ENCODE assay signal across 8 cellular contexts in genomic region chr16:30065112-30065942, GRCh38. TPM values are rescaled to one million over a fixed set of nuclear protein-coding genes. Genes with fewer than 3 reads are reported as not detected.
DNase-seq lines count a peak whose midpoint lies in the region; ATAC-seq, FAIRE-seq and TF ChIP-seq lines count a peak whose summit lies in the region.

ALDOA (plus strand) TSS chr16:30065760; CDS start chr16:30066898, 1,138 bp downstream.

- DNase-seq in A673 (ENCODE audit: low spot score): peak; percentile 99
- peak; percentile 95 for DNase-seq in NCI-H2196 treated with DMSO at 0.1 percent for 48 hours (lab: John Stamatoyannopoulos, UW; ENCODE audit: unreplicated experiment)
- DNase-seq in breast epithelium (ENCODE audit: low spot score in 2 of 2): peak; percentile 97 to 98
- peak; percentile 97 for DNase-seq in small intestine

- POLR2A ChIA-PET in A673 (lab: Charles Lee; ENCODE audit: low non-redundant PET): interaction anchor here (0.6 to 0.7 kb wide), 2 partner anchors 26 to 1077 kb away, joined by 3 read pairs; partner anchors contain the start of gene TBX6

- intact Hi-C loops in A673 (cut with micrococcal nuclease; ENCODE audit: unreplicated experiment) (loop anchor here (10.0 kb wide), 1 partner anchor 629 kb away; the partner anchor contains the start of gene SRCAP), breast epithelium (cut with DNase I; ENCODE audit: low total_unique reads) (no loop called here)

- TF ChIP-seq CTCF in A673 (conservative IDR thresholded peaks at IDR 0.05; ENCODE audit: low read depth, low read length): no peak
- no peak for TF ChIP-seq CTCF in VCaP (conservative IDR thresholded peaks at IDR 0.05)
- peak in 1 of 3 donors; percentile 8 for TF ChIP-seq CTCF in breast epithelium (IDR thresholded peaks at IDR 0.05)

- CTCF ChIA-PET in A673 (lab: Charles Lee): no interaction called here

- H3K27ac ChIP-seq in A673 (ENCODE audit: low read depth, low read length, poor library complexity, severe bottlenecking) (peak within 1 kb of the TSS; percentile 97), VCaP (peak within 1 kb of the TSS; percentile 93), breast epithelium (peak within 1 kb of the TSS; percentile 93 to 98), iPS-20b (ENCODE audit: low read length) (peak within 1 kb of the TSS; percentile 93), small intestine (ENCODE audit: low read depth in 1 of 2, low read length in 1 of 2) (peak within 1 kb of the TSS; percentile 93 to 99)

- H3K9ac ChIP-seq in iPS-20b (ENCODE audit: low read depth, low read length): peak within 1 kb of the TSS; percentile 97

- H3K4me3 ChIP-seq in A673 (ENCODE audit: low read depth, low read length, poor library complexity, severe bottlenecking): peak within 1 kb of the TSS; percentile 85
- H3K4me3 ChIP-seq in breast epithelium: peak within 1 kb of the TSS; percentile 87 to 97 (median 95)
- H3K4me3 ChIP-seq in iPS-20b (ENCODE audit: low read length): peak within 1 kb of the TSS; percentile 97
- peak within 1 kb of the TSS; percentile 85 to 92 for H3K4me3 ChIP-seq in small intestine (ENCODE audit: low read depth in 1 of 2, low read length in 2 of 2)

- peaks cover 47% of the 10 kb centered on the region for H3K4me1 ChIP-seq in A673 (ENCODE audit: insufficient read depth, low read length, poor library complexity, severe bottlenecking)
- peaks cover 13 to 17% of the 10 kb centered on the region in 2 donors for H3K4me1 ChIP-seq in breast epithelium
- peaks cover 11% of the 10 kb centered on the region; the same call in 1 of the 2 replicates for H3K4me1 ChIP-seq in iPS-20b (ENCODE audit: insufficient read depth, low read length)
- peaks cover 0 to 6% of the 10 kb centered on the region in 2 donors for H3K4me1 ChIP-seq in small intestine (ENCODE audit: control insufficient read depth in 2 of 2, insufficient read depth in 1 of 2, low read depth in 1 of 2, low read length in 1 of 2)

- peak; percentile 98 for TF ChIP-seq POLR2A in breast epithelium (IDR thresholded peaks at IDR 0.05)

- H3K27me3 ChIP-seq in A673 (replicated peaks; ENCODE audit: insufficient read depth, low read depth, low read length, poor library complexity): no peaks in the 10 kb centered on the region
- H3K27me3 ChIP-seq in breast epithelium: no peaks in the 10 kb centered on the region
- H3K27me3 ChIP-seq in iPS-20b (ENCODE audit: insufficient read depth, low read length): no peaks in the 10 kb centered on the region
- no peaks in the 10 kb centered on the region for H3K27me3 ChIP-seq in small intestine (ENCODE audit: control insufficient read depth in 2 of 2, insufficient read depth in 2 of 2, low read length in 2 of 2)

- TSS peak; percentile 85 for BruUV-seq in A673 (replicated peaks; lab: Mats Ljungman, UMichigan)

- ATAC-seq in GM18868 (IDR thresholded peaks at IDR 0.05; ENCODE audit: unreplicated experiment): peak; percentile 79
- peak; percentile 74 for ATAC-seq in HG03108 (IDR thresholded peaks at IDR 0.05; ENCODE audit: unreplicated experiment)

- FAIRE-seq in small intestine (lab: Jason Lieb, UNC): no peak

- H3K36me3 ChIP-seq in A673 (ENCODE audit: insufficient read depth, low read length, poor library complexity, severe bottlenecking) (peaks cover 41% of the 10 kb centered on the region), breast epithelium (peaks cover 13% of the 10 kb centered on the region), iPS-20b (ENCODE audit: insufficient read depth, low read depth, low read length) (peaks cover 37% of the 10 kb centered on the region), small intestine (ENCODE audit: control insufficient read depth in 2 of 2, insufficient read depth in 2 of 2, low read length in 2 of 2) (peaks cover 15 to 24% of the 10 kb centered on the region in 2 donors)

- H3K9me3 ChIP-seq in A673 (ENCODE audit: low read depth, low read length, poor library complexity, severe bottlenecking): no peaks in the 10 kb centered on the region
- no peaks in the 10 kb centered on the region for H3K9me3 ChIP-seq in breast epithelium
- H3K9me3 ChIP-seq in iPS-20b (ENCODE audit: insufficient read depth, low read depth, low read length): no peaks in the 10 kb centered on the region
- no peaks in the 10 kb centered on the region for H3K9me3 ChIP-seq in small intestine (ENCODE audit: control insufficient read depth, low read depth)

- WGBS in small intestine, 3 donors: 0 to 1% (median 1%) methylated on average over 74 to 97 of the region's 97 CpGs

RNA-seq across cellular contexts. Expression of gene ALDOA, which starts in this region (rescaled TPM):
- total RNA-seq in A673 (2021): 1,552 and 1,729 TPM in 2 replicates
- 100 to 1,000 TPM; 479 to 672 (median 540) TPM for total RNA-seq in breast epithelium
- 1,000 to 10,000 TPM in 2 of 3 donors, 100 to 1,000 TPM in 1; 895 to 1,111 (median 1,073) TPM for polyA plus RNA-seq in small intestine

Comparison
In these comparisons a context has a peak if more than half of its experiments do, and no peak if none do; other contexts are left out.
1. Peak in every context shown above with its lines: DNase-seq, ATAC-seq, H3K4me3 ChIP-seq and H3K27ac ChIP-seq.